8 cellular contexts compared by ENCODE assay signal in the genomic region with DNA sequence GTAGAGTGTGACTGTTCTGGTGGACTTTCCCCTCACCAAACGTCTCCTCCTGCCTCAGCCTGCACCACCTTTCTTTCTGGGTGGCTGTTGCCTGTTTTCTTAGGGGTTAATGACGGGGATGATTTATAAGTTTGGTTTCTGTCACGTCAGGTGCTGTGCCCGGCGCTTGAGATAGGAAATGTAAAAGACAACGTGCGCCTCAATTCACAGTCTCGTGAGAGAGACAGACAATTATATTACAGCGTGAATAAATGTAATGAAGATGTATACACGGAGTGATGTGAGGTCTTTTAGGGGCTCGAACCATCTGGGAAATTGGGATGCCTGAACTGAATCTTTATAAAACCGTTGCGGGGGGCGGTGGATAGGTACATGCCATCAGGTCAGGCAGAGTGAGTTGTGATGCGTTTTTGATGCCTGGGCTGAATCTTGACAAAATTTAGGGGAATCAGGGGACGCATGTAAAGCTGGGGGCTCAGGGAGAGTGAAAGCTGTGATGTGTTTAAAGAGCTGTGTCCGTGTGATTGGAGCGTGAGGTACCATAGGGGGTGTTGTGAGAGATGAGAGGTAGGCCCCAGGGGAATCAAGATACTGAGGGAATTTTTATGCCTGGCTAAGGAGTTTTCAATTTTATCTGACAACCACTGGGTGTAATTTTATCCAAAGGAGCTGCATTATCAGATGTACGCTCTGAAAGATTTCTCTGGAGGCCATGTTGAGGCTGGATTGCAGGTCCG. TPM values are rescaled to one million over a fixed set of nuclear protein-coding genes. Genes with fewer than 3 reads are reported as not detected.
DNase-seq lines count a peak whose midpoint lies in the region; ATAC-seq and TF ChIP-seq lines count a peak whose summit lies in the region.

No MANE protein-coding gene starts in this region.

- DNase-seq in EH (ENCODE audit: low read depth) = peak; percentile 34
- DNase-seq in activated CD8-positive, alpha-beta T cell treated with anti-CD3 and anti-CD28 coated beads for 36 hours = no peak
- DNase-seq in hepatocyte (ENCODE audit: low spot score) = peak; percentile 23
- DNase-seq in stimulated activated naive B cell treated with anti-CD40 and anti-IgM and Interleukin-4, amounts not matched to agents 10 μg/mL and 1 μg/mL and 100 μg/mL, for 72 hours = no peak
- DNase-seq in activated CD4-positive, CD25-positive, alpha-beta regulatory T cell (lab: John Stamatoyannopoulos, UW) = no peak
- DNase-seq in NK-92 treated with Interleukin-12 subunit alpha and Interleukin-12 subunit beta, amount 100 ng/mL, for 24 hours (lab: John Stamatoyannopoulos, UW) = no peak
- DNase-seq in NCI-H1436 treated with DMSO at 0.1 percent for 48 hours (lab: John Stamatoyannopoulos, UW) = no peak

- no peak overlapping the region for H3K4me3 Mint-ChIP-seq in activated CD8-positive, alpha-beta T cell treated with anti-CD3 and anti-CD28 coated beads for 36 hours
- H3K4me3 Mint-ChIP-seq in stimulated activated naive B cell treated with anti-CD40 and anti-IgM and Interleukin-4, amounts not matched to agents 10 μg/mL and 1 μg/mL and 100 μg/mL, for 72 hours = no peak overlapping the region

- peak; percentile 6 for ATAC-seq in HG03460 (IDR thresholded peaks at IDR 0.05; ENCODE audit: unreplicated experiment)
- peak; percentile 4 for ATAC-seq in activated CD8-positive, alpha-beta T cell treated with anti-CD3 and anti-CD28 coated beads for 36 hours
- ATAC-seq in stimulated activated naive B cell treated with anti-CD40 and anti-IgM and Interleukin-4, amounts not matched to agents 10 μg/mL and 1 μg/mL and 100 μg/mL, for 72 hours (replicated peaks) = peak; percentile 17 to 31

- H3K9me2 ChIP-seq in hepatocyte (replicated peaks; ENCODE audit: insufficient read depth) = no peaks in the 10 kb centered on the region

- peak overlapping the region; percentile 52 for H2AFZ ChIP-seq in hepatocyte

- peaks cover 48% of the 10 kb centered on the region for H3K79me2 ChIP-seq in hepatocyte

- no peaks in the 10 kb centered on the region for H3K4me1 ChIP-seq in hepatocyte (ENCODE audit: insufficient read depth)

- peaks cover 4% of the 10 kb centered on the region for H3K36me3 Mint-ChIP-seq in activated CD8-positive, alpha-beta T cell treated with anti-CD3 and anti-CD28 coated beads for 36 hours (ENCODE audit: low read depth)
- peaks cover 0 to 4% of the 10 kb centered on the region in 2 donors for H3K36me3 Mint-ChIP-seq in stimulated activated naive B cell treated with anti-CD40 and anti-IgM and Interleukin-4, amounts not matched to agents 10 μg/mL and 1 μg/mL and 100 μg/mL, for 72 hours

- H3K27me3 ChIP-seq in hepatocyte = no peaks in the 10 kb centered on the region

- H3K4me2 ChIP-seq in hepatocyte = peak overlapping the region; percentile 84

- POLR2A ChIA-PET in activated CD8-positive, alpha-beta T cell treated with anti-CD3 and anti-CD28 coated beads for 36 hours (lab: Charles Lee) = interaction anchor here (0.6 to 1.6 kb wide), 3 partner anchors 9 to 48 kb away, joined by 3 to 11 read pairs (median 6); no protein-coding TSS in a partner anchor

- CTCF ChIA-PET in activated CD8-positive, alpha-beta T cell treated with anti-CD3 and anti-CD28 coated beads for 36 hours (lab: Charles Lee) = interaction anchor here (0.6 to 1.2 kb wide), 3 partner anchors 9 to 1407 kb away, joined by 3 to 4 read pairs (median 4); no protein-coding TSS in a partner anchor

- H3K4me3 ChIP-seq in hepatocyte = peak overlapping the region; percentile 41

- peak overlapping the region; percentile 90 for H3K27ac ChIP-seq in hepatocyte

- H4K20me1 ChIP-seq in hepatocyte (ENCODE audit: insufficient read depth, poor library complexity, severe bottlenecking) = no peaks in the 10 kb centered on the region

- H3K27me3 Mint-ChIP-seq in activated CD8-positive, alpha-beta T cell treated with anti-CD3 and anti-CD28 coated beads for 36 hours = no peaks in the 10 kb centered on the region
- peaks cover 9 to 12% of the 10 kb centered on the region in 2 donors for H3K27me3 Mint-ChIP-seq in stimulated activated naive B cell treated with anti-CD40 and anti-IgM and Interleukin-4, amounts not matched to agents 10 μg/mL and 1 μg/mL and 100 μg/mL, for 72 hours

- H3K9me3 ChIP-seq in hepatocyte (ENCODE audit: low read depth) = no peaks in the 10 kb centered on the region

- no peak overlapping the region for H3K27ac Mint-ChIP-seq in activated CD8-positive, alpha-beta T cell treated with anti-CD3 and anti-CD28 coated beads for 36 hours
- H3K27ac Mint-ChIP-seq in stimulated activated naive B cell treated with anti-CD40 and anti-IgM and Interleukin-4, amounts not matched to agents 10 μg/mL and 1 μg/mL and 100 μg/mL, for 72 hours = no peak overlapping the region

- TF ChIP-seq CTCF in activated CD8-positive, alpha-beta T cell treated with anti-CD3 and anti-CD28 coated beads for 36 hours (IDR thresholded peaks at IDR 0.05) = no peak
- TF ChIP-seq CTCF in hepatocyte (IDR thresholded peaks at IDR 0.05; ENCODE audit: poor library complexity) = no peak

- H3K36me3 ChIP-seq in hepatocyte (replicated peaks; ENCODE audit: insufficient read depth, low read depth) = no peaks in the 10 kb centered on the region

- WGBS in hepatocyte (ENCODE audit: low lambda C conversion rate, missing lambda C conversion rate) = 7% methylated on average over 20 of the region's 20 CpGs

- intact Hi-C loops in activated CD8-positive, alpha-beta T cell treated with anti-CD3 and anti-CD28 coated beads for 36 hours (cut with micrococcal nuclease) = loop anchor here (5.0 kb wide), 1 partner anchor 43 kb away; no protein-coding TSS in a partner anchor

- H3K4me1 Mint-ChIP-seq in activated CD8-positive, alpha-beta T cell treated with anti-CD3 and anti-CD28 coated beads for 36 hours (ENCODE audit: low read depth) = peaks cover 12% of the 10 kb centered on the region
- peaks cover 0 to 5% of the 10 kb centered on the region in 2 donors for H3K4me1 Mint-ChIP-seq in stimulated activated naive B cell treated with anti-CD40 and anti-IgM and Interleukin-4, amounts not matched to agents 10 μg/mL and 1 μg/mL and 100 μg/mL, for 72 hours

- no peaks in the 10 kb centered on the region for H3K9me3 Mint-ChIP-seq in activated CD8-positive, alpha-beta T cell treated with anti-CD3 and anti-CD28 coated beads for 36 hours
- no peaks in the 10 kb centered on the region for H3K9me3 Mint-ChIP-seq in stimulated activated naive B cell treated with anti-CD40 and anti-IgM and Interleukin-4, amounts not matched to agents 10 μg/mL and 1 μg/mL and 100 μg/mL, for 72 hours

RNA-seq across cellular contexts. Expression of a gene that starts 0.8 kb away (rescaled TPM):
- 10 to 100 TPM; 52.2 to 52.5 TPM for total RNA-seq in activated CD8-positive, alpha-beta T cell treated with anti-CD3 and anti-CD28 coated beads for 36 hours
- 42.6 and 47.6 TPM in 2 replicates for total RNA-seq in hepatocyte
- polyA plus RNA-seq in hepatocyte = 38.1 and 44.2 TPM in 2 replicates

RNA-seq across cellular contexts. Expression of a gene that starts 42.8 kb away (rescaled TPM):
- total RNA-seq in activated CD8-positive, alpha-beta T cell treated with anti-CD3 and anti-CD28 coated beads for 36 hours = under 1 TPM; 0.16 to 0.20 TPM
- 13.6 and 15.9 TPM in 2 replicates for total RNA-seq in hepatocyte
- 19.3 and 22.4 TPM in 2 replicates for polyA plus RNA-seq in hepatocyte

RNA-seq across cellular contexts. Expression of a gene that starts 46.2 kb away (rescaled TPM):
- total RNA-seq in activated CD8-positive, alpha-beta T cell treated with anti-CD3 and anti-CD28 coated beads for 36 hours = 10 to 100 TPM; 30.8 to 31.4 TPM
- total RNA-seq in hepatocyte = 36.9 and 43.1 TPM in 2 replicates
- 31.2 and 31.5 TPM in 2 replicates for polyA plus RNA-seq in hepatocyte

Comparison
In these comparisons a context has a peak if more than half of its experiments do, and no peak if none do; other contexts are left out.
1. DNase-seq: peak in EH (single experiment) and hepatocyte (single experiment); none in activated CD8-positive, alpha-beta T cell treated with anti-CD3 and anti-CD28 coated beads for 36 hours (single experiment), stimulated activated naive B cell treated with anti-CD40 and anti-IgM and Interleukin-4, amounts not matched to agents 10 μg/mL and 1 μg/mL and 100 μg/mL, for 72 hours (single experiment), activated CD4-positive, CD25-positive, alpha-beta regulatory T cell (0 of 4), NK-92 treated with Interleukin-12 subunit alpha and Interleukin-12 subunit beta, amount 100 ng/mL, for 24 hours (single experiment) and NCI-H1436 treated with DMSO at 0.1 percent for 48 hours (single experiment).
2. RNA of a gene that starts 42.8 kb away (total RNA-seq): 13.6 to 15.9 TPM in hepatocyte; 0.16 to 0.20 TPM in activated CD8-positive, alpha-beta T cell treated with anti-CD3 and anti-CD28 coated beads for 36 hours; every median in the first group is over 10 times any median in the second.
3. Peak in every context shown above with its lines, with median percentiles within 50 percentile points of each other: ATAC-seq.